Comparison of ENCODE assay signal across 8 cellular contexts in genomic region chr4:145732416-145732815, GRCh38. TPM values are rescaled to one million over a fixed set of nuclear protein-coding genes. Genes with fewer than 3 reads are reported as not detected.
A peak's percentile ranks its signal among the peaks of the same experiment; 100 is the strongest.
DNase-seq lines count a peak whose midpoint lies in the region; ATAC-seq and TF ChIP-seq lines count a peak whose summit lies in the region.

No MANE protein-coding gene starts in this region.

- POLR2A ChIA-PET in BJ (lab: Charles Lee): interaction anchor here (0.6 kb wide), 1 partner anchor 156 kb away, joined by 3 read pairs; no protein-coding TSS in a partner anchor

- H3K9me3 ChIP-seq in effector memory CD4-positive, alpha-beta T cell (ENCODE audit: control insufficient read depth, low read length): no peaks in the 10 kb centered on the region

- ATAC-seq in HG03135 (IDR thresholded peaks at IDR 0.05; ENCODE audit: unreplicated experiment): no peak
- no peak for ATAC-seq in GM21381 (IDR thresholded peaks at IDR 0.05; ENCODE audit: unreplicated experiment)
- no peak for ATAC-seq in omental fat pad (ENCODE audit: low FRiP score)
- no peak for ATAC-seq in HG02678 (IDR thresholded peaks at IDR 0.05; ENCODE audit: unreplicated experiment)

- no peaks in the 10 kb centered on the region for H3K9me3 Mint-ChIP-seq in nephron progenitor cell

- H3K27me3 Mint-ChIP-seq in nephron progenitor cell (ENCODE audit: low read depth, poor library complexity): no peaks in the 10 kb centered on the region

- no peak overlapping the region for H3K27ac ChIP-seq in effector memory CD4-positive, alpha-beta T cell (ENCODE audit: insufficient read depth, low read length, poor library complexity, severe bottlenecking)

- H3K4me3 ChIP-seq in BJ (ENCODE audit: low read depth, low read length) (peak overlapping the region; percentile 38), LNCaP clone FGC (ENCODE audit: low read depth, low read length) (peak overlapping the region; percentile 39)
- peak overlapping the region; percentile 86 for H3K4me3 ChIP-seq in effector memory CD4-positive, alpha-beta T cell (ENCODE audit: insufficient read depth, low read depth, low read length, poor library complexity, severe bottlenecking)

- H3K27me3 ChIP-seq in BJ (ENCODE audit: control insufficient read depth, insufficient read depth, low read length): no peaks in the 10 kb centered on the region
- no peaks in the 10 kb centered on the region for H3K27me3 ChIP-seq in effector memory CD4-positive, alpha-beta T cell (replicated peaks; ENCODE audit: control insufficient read depth, insufficient read depth, low read length, poor library complexity, severe bottlenecking)

- H3K36me3 Mint-ChIP-seq in nephron progenitor cell (ENCODE audit: low read depth): no peaks in the 10 kb centered on the region

- CTCF ChIA-PET in BJ (lab: Yijun Ruan, JAX): interaction anchor here (0.6 to 1.1 kb wide), 3 partner anchors 18 to 156 kb away, joined by 3 read pairs; no protein-coding TSS in a partner anchor

- TF ChIP-seq CTCF in BJ (IDR thresholded peaks at IDR 0.05; ENCODE audit: insufficient read depth, low read depth, low read length) (no peak), LNCaP clone FGC (IDR thresholded peaks at IDR 0.05; ENCODE audit: control insufficient read depth, extremely low read depth, insufficient read depth) (no peak), nephron progenitor cell (IDR thresholded peaks at IDR 0.05) (no peak), omental fat pad (IDR thresholded peaks at IDR 0.05) (no peak)

- peak overlapping the region; percentile 78 for H3K4me3 Mint-ChIP-seq in nephron progenitor cell

- H3K4me1 Mint-ChIP-seq in nephron progenitor cell: peaks cover 53% of the 10 kb centered on the region

- no peak for DNase-seq in BJ (ENCODE audit: low read depth)
- no peak for DNase-seq in LNCaP clone FGC (ENCODE audit: low read depth)
- no peak for DNase-seq in effector memory CD4-positive, alpha-beta T cell
- no peak for DNase-seq in nephron progenitor cell
- DNase-seq in omental fat pad (ENCODE audit: low spot score): no peak

- H3K4me1 ChIP-seq in effector memory CD4-positive, alpha-beta T cell (ENCODE audit: control insufficient read depth, insufficient read depth, low read length, poor library complexity, severe bottlenecking): peaks cover 3% of the 10 kb centered on the region

- peak overlapping the region; percentile 87 for H3K27ac Mint-ChIP-seq in nephron progenitor cell

- no peaks in the 10 kb centered on the region for H3K36me3 ChIP-seq in BJ (ENCODE audit: control insufficient read depth, insufficient read depth, low read length)
- H3K36me3 ChIP-seq in effector memory CD4-positive, alpha-beta T cell (ENCODE audit: control insufficient read depth, insufficient read depth, low read length): no peaks in the 10 kb centered on the region

RNA-seq across cellular contexts. Expression of gene C4orf51, which starts 52.5 kb away (rescaled TPM):
- polyA plus RNA-seq in BJ (2011; rRNA removed): not detected in 2 replicates
- not detected in 2 replicates for polyA minus RNA-seq in BJ (2011; rRNA and poly(A)+ RNA removed)
- not detected for total RNA-seq in omental fat pad
